In the genomic region with DNA sequence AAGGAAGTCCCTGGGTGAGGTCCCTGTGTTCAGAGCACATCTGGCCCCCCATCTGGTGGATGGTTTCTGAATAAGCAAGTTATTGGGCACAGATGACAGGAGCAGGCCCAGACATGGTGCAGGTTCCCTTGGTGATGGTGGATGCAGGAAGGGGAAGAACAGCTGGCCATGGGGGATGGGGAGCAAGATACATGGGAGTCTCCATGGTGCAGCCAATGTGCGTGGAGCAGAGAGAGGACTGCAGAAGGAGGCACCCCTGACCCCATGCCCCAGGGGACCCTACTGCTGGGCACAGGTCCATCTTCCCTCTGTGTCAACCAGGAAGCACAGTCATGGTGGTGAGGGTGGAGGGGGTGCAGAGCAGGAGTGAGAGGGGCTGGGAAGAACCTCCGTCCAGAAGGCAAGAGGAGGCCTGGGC, we compare ENCODE assay signal across 11 cellular contexts. TPM values are rescaled to one million over a fixed set of nuclear protein-coding genes. Genes with fewer than 3 reads are reported as not detected.
DNase-seq lines count a peak whose midpoint lies in the region; ATAC-seq and TF ChIP-seq lines count a peak whose summit lies in the region.
"Had no signal": no experiment of that assay in that cellular context is flagged by ENCODE, and none has a peak within 500 bp of the region (broad histone marks: within the 10 kb centered on the region; RNA-seq: fewer than 3 reads in every experiment).

No MANE protein-coding gene starts in this region.

- TF ChIP-seq CTCF in A673 (conservative IDR thresholded peaks at IDR 0.05; ENCODE audit: low read depth, low read length): no peak
- no peak for TF ChIP-seq CTCF in GM12865 (IDR thresholded peaks at IDR 0.05; ENCODE audit: insufficient read depth, low read depth, low read length, missing control alignments)
- no peak for TF ChIP-seq CTCF in fibroblast of the aortic adventitia (IDR thresholded peaks at IDR 0.05; ENCODE audit: insufficient read depth, low read length)
- no peak for TF ChIP-seq CTCF in activated CD8-positive, alpha-beta T cell treated with anti-CD3 and anti-CD28 coated beads for 36 hours (IDR thresholded peaks at IDR 0.05)

- H3K27ac ChIP-seq in A673 (ENCODE audit: low read depth, low read length, poor library complexity, severe bottlenecking): no peak overlapping the region

- H3K9me3 Mint-ChIP-seq in activated CD8-positive, alpha-beta T cell treated with anti-CD3 and anti-CD28 coated beads for 36 hours: no peaks in the 10 kb centered on the region
- H3K9me3 Mint-ChIP-seq: activated naive CD8-positive, alpha-beta T cell treated with anti-CD3 and anti-CD28 coated beads for 36 hours; GM23338 had no signal

- BruUV-seq in A673 (replicated peaks; lab: Mats Ljungman, UMichigan): no TSS peak

- no peak overlapping the region for H3K27ac Mint-ChIP-seq in activated CD8-positive, alpha-beta T cell treated with anti-CD3 and anti-CD28 coated beads for 36 hours
- H3K27ac Mint-ChIP-seq: activated naive CD8-positive, alpha-beta T cell treated with anti-CD3 and anti-CD28 coated beads for 36 hours; GM23338 had no signal

- no peaks in the 10 kb centered on the region for H3K36me3 ChIP-seq in A673 (ENCODE audit: insufficient read depth, low read length, poor library complexity, severe bottlenecking)

- H3K4me1 ChIP-seq in A673 (ENCODE audit: insufficient read depth, low read length, poor library complexity, severe bottlenecking): no peaks in the 10 kb centered on the region

- no peaks in the 10 kb centered on the region for H3K4me1 Mint-ChIP-seq in activated CD8-positive, alpha-beta T cell treated with anti-CD3 and anti-CD28 coated beads for 36 hours (ENCODE audit: low read depth)
- H3K4me1 Mint-ChIP-seq: activated naive CD8-positive, alpha-beta T cell treated with anti-CD3 and anti-CD28 coated beads for 36 hours had no signal

- no peak overlapping the region for H3K4me3 Mint-ChIP-seq in activated CD8-positive, alpha-beta T cell treated with anti-CD3 and anti-CD28 coated beads for 36 hours
- H3K4me3 Mint-ChIP-seq: activated naive CD8-positive, alpha-beta T cell treated with anti-CD3 and anti-CD28 coated beads for 36 hours; GM23338 had no signal

- DNase-seq in A673 (ENCODE audit: low spot score) (peak; percentile 25), GM12865 (ENCODE audit: low read depth) (peak; percentile 6), RPMI7951 (ENCODE audit: low read depth) (peak; percentile 39), fibroblast of the aortic adventitia (ENCODE audit: low read depth) (peak; percentile 39), epidermal melanocyte (ENCODE audit: insufficient read length, low spot score) (no peak)
- no peak for DNase-seq in activated CD8-positive, alpha-beta T cell treated with anti-CD3 and anti-CD28 coated beads for 36 hours
- DNase-seq in activated CD4-positive, alpha-beta T cell treated with anti-CD3 and anti-CD28 coated beads for 4 hours: no peak
- DNase-seq: activated naive CD8-positive, alpha-beta T cell treated with anti-CD3 and anti-CD28 coated beads for 36 hours; NK-92 treated with Interleukin-12 subunit alpha and Interleukin-12 subunit beta, amount 100 ng/mL, for 24 hours had no signal

- intact Hi-C loops in A673 (cut with micrococcal nuclease; ENCODE audit: unreplicated experiment): no loop called here
- intact Hi-C loops in activated CD8-positive, alpha-beta T cell treated with anti-CD3 and anti-CD28 coated beads for 36 hours (cut with micrococcal nuclease): no loop called here

- no peaks in the 10 kb centered on the region for H3K9me3 ChIP-seq in A673 (ENCODE audit: low read depth, low read length, poor library complexity, severe bottlenecking)

- H3K4me3 ChIP-seq in A673 (ENCODE audit: low read depth, low read length, poor library complexity, severe bottlenecking): no peak overlapping the region
- H3K4me3 ChIP-seq in GM12865 (ENCODE audit: low read depth, low read length): no peak overlapping the region
- no peak overlapping the region for H3K4me3 ChIP-seq in fibroblast of the aortic adventitia (ENCODE audit: low read depth, low read length)
- H3K4me3 ChIP-seq: GM23338 had no signal

- H3K36me3 Mint-ChIP-seq in activated CD8-positive, alpha-beta T cell treated with anti-CD3 and anti-CD28 coated beads for 36 hours (ENCODE audit: low read depth): no peaks in the 10 kb centered on the region

- no peak for ATAC-seq in HG02571 (IDR thresholded peaks at IDR 0.05; ENCODE audit: unreplicated experiment)
- ATAC-seq in activated CD8-positive, alpha-beta T cell treated with anti-CD3 and anti-CD28 coated beads for 36 hours: no peak

- no peaks in the 10 kb centered on the region for H3K27me3 ChIP-seq in A673 (replicated peaks; ENCODE audit: insufficient read depth, low read depth, low read length, poor library complexity)

- no peaks in the 10 kb centered on the region for H3K27me3 Mint-ChIP-seq in activated CD8-positive, alpha-beta T cell treated with anti-CD3 and anti-CD28 coated beads for 36 hours
- H3K27me3 Mint-ChIP-seq: activated naive CD8-positive, alpha-beta T cell treated with anti-CD3 and anti-CD28 coated beads for 36 hours had no signal

- POLR2A ChIA-PET in A673 (lab: Charles Lee; ENCODE audit: low non-redundant PET): no interaction called here
- POLR2A ChIA-PET in activated CD8-positive, alpha-beta T cell treated with anti-CD3 and anti-CD28 coated beads for 36 hours (lab: Charles Lee): no interaction called here

- CTCF ChIA-PET in A673 (lab: Charles Lee): no interaction called here
- CTCF ChIA-PET in activated CD8-positive, alpha-beta T cell treated with anti-CD3 and anti-CD28 coated beads for 36 hours (lab: Charles Lee): no interaction called here

RNA-seq across cellular contexts. Expression of gene RABGEF1, which starts 43.8 kb away (rescaled TPM):
- total RNA-seq in A673 (2021) (16.9 and 20.0 TPM in 2 replicates), fibroblast of the aortic adventitia (ENCODE audit: low replicate concordance) (57.8 and 75.6 TPM in 2 replicates)
- 38.8 and 42.2 TPM in 2 replicates for total RNA-seq in RPMI7951 (2014; rRNA removed; shearing (Covaris generic))
- total RNA-seq in activated CD8-positive, alpha-beta T cell treated with anti-CD3 and anti-CD28 coated beads for 36 hours: 10 to 100 TPM; 17.5 to 19.2 TPM

Comparison
In these comparisons a context has a peak if more than half of its experiments do, and no peak if none do; other contexts are left out.
1. DNase-seq: peak in A673 (single experiment), GM12865 (single experiment), RPMI7951 (single experiment) and fibroblast of the aortic adventitia (single experiment); none in activated CD8-positive, alpha-beta T cell treated with anti-CD3 and anti-CD28 coated beads for 36 hours (single experiment), epidermal melanocyte (single experiment) and activated CD4-positive, alpha-beta T cell treated with anti-CD3 and anti-CD28 coated beads for 4 hours (0 of 2).